8 cellular contexts compared by ENCODE assay signal in the genomic region with DNA sequence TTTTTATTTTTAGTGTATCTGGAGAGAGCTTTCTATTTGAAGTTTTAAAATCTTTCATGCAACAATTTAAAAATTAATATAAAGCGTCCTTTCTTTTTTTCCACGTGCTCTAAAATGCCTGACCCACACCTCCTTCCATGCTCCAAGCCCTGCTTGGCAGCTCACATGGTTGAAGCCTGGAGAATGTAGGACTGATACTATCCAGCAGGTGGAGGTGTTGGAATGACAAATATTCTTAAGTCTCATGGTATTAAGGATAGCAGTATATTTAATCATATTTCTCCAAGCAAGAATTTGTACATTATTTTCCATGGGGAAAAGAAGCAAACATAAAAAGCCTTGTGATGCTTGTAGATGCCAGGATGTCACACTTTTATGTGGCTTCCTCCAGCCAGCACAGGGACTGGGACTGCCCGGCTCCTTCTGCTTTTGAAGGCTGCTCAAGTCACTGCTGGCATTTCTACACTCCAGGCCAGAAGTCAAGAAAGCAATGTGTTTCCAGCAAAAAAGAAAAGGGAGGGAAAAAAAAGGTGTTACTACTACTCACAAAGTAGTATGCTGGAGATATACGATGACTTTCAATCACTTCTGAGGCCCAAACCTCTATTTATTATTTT. TPM values are rescaled to one million over a fixed set of nuclear protein-coding genes. Genes with fewer than 3 reads are reported as not detected.
DNase-seq lines count a peak whose midpoint lies in the region; ATAC-seq and TF ChIP-seq lines count a peak whose summit lies in the region.

No MANE protein-coding gene starts in this region.

- H4K12ac ChIP-seq in trophoblast cell (ENCODE audit: low read depth, low read length): no peak overlapping the region

- WGBS in trophoblast cell (ENCODE audit: extremely low coverage, insufficient coverage, insufficient read length): no CpG with 5 or more reads among the region's 4 CpGs

- H3K4ac ChIP-seq in trophoblast cell (ENCODE audit: low read depth, low read length): no peak overlapping the region

- no peak overlapping the region for H3K9ac ChIP-seq in trophoblast cell (ENCODE audit: low read length)

- no peak overlapping the region for H2BK12ac ChIP-seq in trophoblast cell (ENCODE audit: low read length)

- H3K4me1 ChIP-seq in trophoblast cell (ENCODE audit: control insufficient read depth in 1 of 2, insufficient read depth in 2 of 2, low read length in 2 of 2): no peaks in the 10 kb centered on the region

- intact Hi-C loops in natural killer cell (cut with micrococcal nuclease): loop anchor here (1.0 kb wide), 1 partner anchor 223 kb away; no protein-coding TSS in a partner anchor

- peak in 1 of 3 donors; percentile 50 for ATAC-seq in natural killer cell
- no peak for ATAC-seq in natural killer cell treated with Interleukin-12 subunit alpha and Interleukin-12 subunit beta and Interleukin-15 and Interleukin-18, amount 100 ng/mL, for 72 hours

- H3K4me3 Mint-ChIP-seq in natural killer cell: no peak overlapping the region
- H3K4me3 Mint-ChIP-seq in natural killer cell treated with Interleukin-12 subunit alpha and Interleukin-12 subunit beta and Interleukin-15 and Interleukin-18, amount 100 ng/mL, for 72 hours: no peak overlapping the region

- no peaks in the 10 kb centered on the region for H3K27me3 ChIP-seq in trophoblast cell (ENCODE audit: insufficient read depth, low read length)

- in situ Hi-C loops in SK-MEL-5 (cut with HindIII; ENCODE audit: low pct_unique_long_range_greater_than_20kb, low sequenced_read_pairs): no loop called here

- H2BK120ac ChIP-seq in trophoblast cell (ENCODE audit: insufficient read depth, low read length, poor library complexity): no peak overlapping the region

- no peaks in the 10 kb centered on the region for H3K27me3 Mint-ChIP-seq in natural killer cell (ENCODE audit: low read depth in 2 of 2)
- no peaks in the 10 kb centered on the region for H3K27me3 Mint-ChIP-seq in natural killer cell treated with Interleukin-12 subunit alpha and Interleukin-12 subunit beta and Interleukin-15 and Interleukin-18, amount 100 ng/mL, for 72 hours

- no peaks in the 10 kb centered on the region for H3K9me3 ChIP-seq in trophoblast cell (ENCODE audit: insufficient read depth, low read depth, low read length)

- H3K23ac ChIP-seq in trophoblast cell (ENCODE audit: low read length): no peak overlapping the region

- no peaks in the 10 kb centered on the region for H3K9me3 Mint-ChIP-seq in natural killer cell
- H3K9me3 Mint-ChIP-seq in natural killer cell treated with Interleukin-12 subunit alpha and Interleukin-12 subunit beta and Interleukin-15 and Interleukin-18, amount 100 ng/mL, for 72 hours: no peaks in the 10 kb centered on the region

- H3K36me3 ChIP-seq in trophoblast cell (ENCODE audit: control insufficient read depth in 1 of 2, insufficient read depth in 2 of 2, low read length in 2 of 2): peaks cover 29 to 41% of the 10 kb centered on the region in 2 experiments

- no peak overlapping the region for H4K8ac ChIP-seq in trophoblast cell (ENCODE audit: low read depth, low read length)

- H3K79me1 ChIP-seq in trophoblast cell (ENCODE audit: low read length): no peaks in the 10 kb centered on the region

- no peak overlapping the region for H3K27ac Mint-ChIP-seq in natural killer cell
- no peak overlapping the region for H3K27ac Mint-ChIP-seq in natural killer cell treated with Interleukin-12 subunit alpha and Interleukin-12 subunit beta and Interleukin-15 and Interleukin-18, amount 100 ng/mL, for 72 hours

- no peaks in the 10 kb centered on the region for H3K79me2 ChIP-seq in trophoblast cell (ENCODE audit: control insufficient read depth, insufficient read depth, low read length, poor library complexity)

- H3K14ac ChIP-seq in trophoblast cell (ENCODE audit: low read length): no peak overlapping the region

- no peak overlapping the region for H2BK5ac ChIP-seq in trophoblast cell (ENCODE audit: low read depth, low read length, poor library complexity)

- H3K4me2 ChIP-seq in trophoblast cell (ENCODE audit: low read length): no peak overlapping the region

- peaks cover 39% of the 10 kb centered on the region for H3K36me3 Mint-ChIP-seq in natural killer cell
- H3K36me3 Mint-ChIP-seq in natural killer cell treated with Interleukin-12 subunit alpha and Interleukin-12 subunit beta and Interleukin-15 and Interleukin-18, amount 100 ng/mL, for 72 hours: peaks cover 39% of the 10 kb centered on the region

- H3K27ac ChIP-seq in trophoblast cell (ENCODE audit: low read depth, low read length): no peak overlapping the region

- H2AK5ac ChIP-seq in trophoblast cell (ENCODE audit: low read length): no peak overlapping the region

- no peak overlapping the region for H3K18ac ChIP-seq in trophoblast cell (ENCODE audit: low read length)

- H3K4me3 ChIP-seq in fibroblast of villous mesenchyme (ENCODE audit: low read depth, low read length) (no peak overlapping the region), trophoblast cell (ENCODE audit: low read depth, low read length) (no peak overlapping the region)

- DNase-seq in natural killer cell (no peak), HuH-7.5 (ENCODE audit: low spot score) (peak; percentile 25), SK-MEL-5 (ENCODE audit: low read depth, low spot score) (peak; percentile 87), fibroblast of villous mesenchyme (ENCODE audit: low read depth) (peak; percentile 73), trophoblast cell (peak; percentile 63 to 85), NCI-H1436 treated with DMSO at 0.1 percent for 48 hours (lab: John Stamatoyannopoulos, UW) (no peak)
- no peak for DNase-seq in natural killer cell treated with Interleukin-12 subunit alpha and Interleukin-12 subunit beta and Interleukin-15 and Interleukin-18, amount 100 ng/mL, for 72 hours (ENCODE audit: low spot score)
- DNase-seq in activated CD4-positive, CD25-positive, alpha-beta regulatory T cell treated with anti-CD3 and anti-CD28 coated beads, Interleukin-2, amount 50 U/mL, for 72 hours: no peak

- no peaks in the 10 kb centered on the region for H3K4me1 Mint-ChIP-seq in natural killer cell
- no peaks in the 10 kb centered on the region for H3K4me1 Mint-ChIP-seq in natural killer cell treated with Interleukin-12 subunit alpha and Interleukin-12 subunit beta and Interleukin-15 and Interleukin-18, amount 100 ng/mL, for 72 hours (ENCODE audit: low read depth in 2 of 2)

- H4K91ac ChIP-seq in trophoblast cell (ENCODE audit: low read depth, low read length): no peak overlapping the region

- TF ChIP-seq CTCF in natural killer cell (IDR thresholded peaks at IDR 0.05) (peak; percentile 30), fibroblast of villous mesenchyme (IDR thresholded peaks at IDR 0.05; ENCODE audit: insufficient read depth, low read depth, low read length) (peak; percentile 55)

- H2AFZ ChIP-seq in trophoblast cell (ENCODE audit: insufficient read depth, low read length, poor library complexity): no peak overlapping the region

RNA-seq across cellular contexts. Expression of a gene that starts 49.7 kb away (rescaled TPM):
- total RNA-seq in natural killer cell (10 to 100 TPM; 15.3 to 21.0 (median 19.9) TPM), fibroblast of villous mesenchyme (48.0 and 53.5 TPM in 2 replicates)
- 10 to 100 TPM; 50.5 to 69.3 TPM for total RNA-seq in natural killer cell treated with Interleukin-12 subunit alpha and Interleukin-12 subunit beta and Interleukin-15 and Interleukin-18, amount 100 ng/mL, for 72 hours
- 126 and 131 TPM in 2 replicates for total RNA-seq in SK-MEL-5 (2014; rRNA removed; shearing (Covaris generic))
- 159 and 191 TPM in 2 replicates for polyA plus RNA-seq in SK-MEL-5 (2015; cell fraction: cytosol; rRNA removed)
- polyA plus RNA-seq in SK-MEL-5 (2015; cell fraction: nucleus; rRNA removed): 83.2 and 89.5 TPM in 2 replicates
- polyA plus RNA-seq in trophoblast cell (2013): 239 and 252 TPM in 2 replicates

RNA-seq across cellular contexts. Expression of a gene that starts 50.2 kb away (rescaled TPM):
- total RNA-seq in natural killer cell (10 to 100 TPM; 15.5 to 21.4 (median 19.4) TPM), fibroblast of villous mesenchyme (23.2 and 28.5 TPM in 2 replicates)
- 10 to 100 TPM; 11.3 to 13.4 TPM for total RNA-seq in natural killer cell treated with Interleukin-12 subunit alpha and Interleukin-12 subunit beta and Interleukin-15 and Interleukin-18, amount 100 ng/mL, for 72 hours
- total RNA-seq in SK-MEL-5 (2014; rRNA removed; shearing (Covaris generic)): 26.1 and 29.1 TPM in 2 replicates
- polyA plus RNA-seq in SK-MEL-5 (2015; cell fraction: cytosol; rRNA removed): 15.4 and 17.6 TPM in 2 replicates
- 34.2 and 44.7 TPM in 2 replicates for polyA plus RNA-seq in SK-MEL-5 (2015; cell fraction: nucleus; rRNA removed)
- 17.7 and 18.1 TPM in 2 replicates for polyA plus RNA-seq in trophoblast cell (2013)

RNA-seq across cellular contexts. Expression of a gene that starts 57.8 kb away (rescaled TPM):
- total RNA-seq in natural killer cell (1 to 10 TPM; 1.4 to 2.3 (median 1.8) TPM), fibroblast of villous mesenchyme (8.7 and 10.8 TPM in 2 replicates)
- 1 to 10 TPM; 3.0 to 4.1 TPM for total RNA-seq in natural killer cell treated with Interleukin-12 subunit alpha and Interleukin-12 subunit beta and Interleukin-15 and Interleukin-18, amount 100 ng/mL, for 72 hours
- 36.7 and 38.7 TPM in 2 replicates for total RNA-seq in SK-MEL-5 (2014; rRNA removed; shearing (Covaris generic))
- 55.5 and 59.7 TPM in 2 replicates for polyA plus RNA-seq in SK-MEL-5 (2015; cell fraction: cytosol; rRNA removed)
- 9.8 and 13.9 TPM in 2 replicates for polyA plus RNA-seq in SK-MEL-5 (2015; cell fraction: nucleus; rRNA removed)
- 40.5 and 42.5 TPM in 2 replicates for polyA plus RNA-seq in trophoblast cell (2013)

Comparison
In these comparisons a context has a peak if more than half of its experiments do, and no peak if none do; other contexts are left out.
1. DNase-seq: peak in HuH-7.5 (single experiment), SK-MEL-5 (single experiment), fibroblast of villous mesenchyme (single experiment) and trophoblast cell (2 of 2); none in natural killer cell (single experiment), natural killer cell treated with Interleukin-12 subunit alpha and Interleukin-12 subunit beta and Interleukin-15 and Interleukin-18, amount 100 ng/mL, for 72 hours (single experiment), NCI-H1436 treated with DMSO at 0.1 percent for 48 hours (single experiment) and activated CD4-positive, CD25-positive, alpha-beta regulatory T cell treated with anti-CD3 and anti-CD28 coated beads, Interleukin-2, amount 50 U/mL, for 72 hours (single experiment).